In the genomic region with DNA sequence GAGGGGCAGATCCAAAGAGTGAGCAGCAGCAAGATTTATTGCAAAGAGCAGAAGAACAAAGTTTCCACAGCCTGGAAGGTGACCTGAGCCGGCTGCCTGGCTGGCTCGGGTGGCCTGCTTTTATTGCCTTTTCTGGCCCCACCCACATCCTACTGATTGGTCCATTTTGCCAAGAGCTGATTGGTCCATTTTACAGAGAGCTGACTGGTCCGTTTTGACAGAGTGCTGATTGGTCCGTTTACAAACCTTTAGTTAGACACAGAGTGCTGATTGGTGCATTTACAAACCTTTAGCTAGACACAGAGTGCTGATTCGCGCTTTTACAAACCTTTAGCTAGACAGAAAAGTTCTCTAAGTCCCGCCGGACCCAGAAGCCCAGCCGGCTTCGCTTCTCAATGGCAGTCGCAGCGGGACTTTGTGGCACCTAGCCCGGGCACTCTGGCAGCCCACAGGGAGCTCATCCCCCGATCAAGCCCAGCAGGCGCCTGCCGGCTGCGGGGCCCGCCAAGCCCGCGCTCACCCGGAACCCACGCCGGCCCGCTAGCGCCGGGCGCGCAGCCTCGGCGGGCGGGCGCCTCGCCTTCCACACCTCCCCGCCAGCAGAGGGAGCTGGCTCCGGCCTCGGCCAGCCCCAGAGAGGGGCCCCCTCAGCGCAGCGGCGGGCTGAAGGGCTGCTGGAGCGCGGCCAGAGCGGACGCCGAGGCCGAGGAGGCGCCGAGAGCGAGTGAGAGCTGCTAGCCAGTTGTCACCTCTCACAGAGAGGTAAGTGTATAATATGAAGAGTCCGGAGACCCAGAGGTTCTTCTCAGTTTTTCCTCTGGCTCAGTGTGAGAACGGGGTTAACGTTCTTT, we compare ENCODE assay signal across 9 cellular contexts.
A peak's percentile ranks its signal among the peaks of the same experiment; 100 is the strongest.
DNase-seq lines count a peak whose midpoint lies in the region; ATAC-seq lines count a peak whose summit lies in the region.
"Had no signal": no experiment of that assay in that cellular context is flagged by ENCODE, and none has a peak within 500 bp of the region (broad histone marks: within the 10 kb centered on the region; RNA-seq: fewer than 3 reads in every experiment).

No MANE protein-coding gene starts in this region.

- no peaks in the 10 kb centered on the region for H3K4me1 ChIP-seq in adipocyte (ENCODE audit: control insufficient read depth, insufficient read depth, low read length)
- H3K4me1 ChIP-seq in subcutaneous abdominal adipose tissue (ENCODE audit: control insufficient read depth in 5 of 5, insufficient read depth in 5 of 5, low read length in 5 of 5) = no peaks in the 10 kb centered on the region
- H3K4me1 ChIP-seq in naive thymus-derived CD4-positive, alpha-beta T cell (ENCODE audit: control insufficient read depth in 2 of 2, insufficient read depth in 2 of 2, low read length in 2 of 2) = no peaks in the 10 kb centered on the region

- H3K36me3 Mint-ChIP-seq in naive thymus-derived CD4-positive, alpha-beta T cell = no peaks in the 10 kb centered on the region

- H3K27me3 Mint-ChIP-seq in naive thymus-derived CD4-positive, alpha-beta T cell = no peaks in the 10 kb centered on the region

- POLR2A ChIA-PET in naive thymus-derived CD4-positive, alpha-beta T cell (lab: Charles Lee) = no interaction called here

- H3K27me3 ChIP-seq in adipocyte (replicated peaks; ENCODE audit: control insufficient read depth, insufficient read depth, low read length) = no peaks in the 10 kb centered on the region
- H3K27me3 ChIP-seq in subcutaneous abdominal adipose tissue (ENCODE audit: control insufficient read depth in 5 of 5, insufficient read depth in 4 of 5, low read length in 5 of 5) = no peaks in the 10 kb centered on the region
- no peaks in the 10 kb centered on the region for H3K27me3 ChIP-seq in naive thymus-derived CD4-positive, alpha-beta T cell (ENCODE audit: control insufficient read depth in 2 of 2, insufficient read depth in 2 of 2, low read length in 2 of 2)

- H3K27ac Mint-ChIP-seq in naive thymus-derived CD4-positive, alpha-beta T cell = no peak overlapping the region

- peaks cover 2% of the 10 kb centered on the region for H3K9me3 ChIP-seq in adipocyte (ENCODE audit: control insufficient read depth, low read length)
- H3K9me3 ChIP-seq in iPS-18c (ENCODE audit: control insufficient read depth, insufficient read depth, low read length) = peaks cover 4% of the 10 kb centered on the region
- H3K9me3 ChIP-seq in subcutaneous abdominal adipose tissue (ENCODE audit: control insufficient read depth in 5 of 5, low read length in 5 of 5) = peaks cover 0 to 4% (median 3%) of the 10 kb centered on the region in 5 donors
- no peaks in the 10 kb centered on the region for H3K9me3 ChIP-seq in naive thymus-derived CD4-positive, alpha-beta T cell (ENCODE audit: control insufficient read depth in 2 of 3, low read length in 3 of 3)

- H3K9ac ChIP-seq in adipocyte (ENCODE audit: low read length) (peak overlapping the region; percentile 57), subcutaneous abdominal adipose tissue (ENCODE audit: low read length in 5 of 5) (peak overlapping the region in 1 of 5 donors; percentile 1)

- H3K27ac ChIP-seq in subcutaneous abdominal adipose tissue (ENCODE audit: low read depth, low read length) = no peak overlapping the region
- H3K27ac ChIP-seq in naive thymus-derived CD4-positive, alpha-beta T cell (ENCODE audit: low read depth, low read length) = no peak overlapping the region

- intact Hi-C loops in naive thymus-derived CD4-positive, alpha-beta T cell (cut with micrococcal nuclease) = no loop called here

- ATAC-seq in HG02798 (IDR thresholded peaks at IDR 0.05; ENCODE audit: poor library complexity, unreplicated experiment) = peak; percentile 57
- ATAC-seq in naive thymus-derived CD4-positive, alpha-beta T cell = no peak
- ATAC-seq in HG03108 (IDR thresholded peaks at IDR 0.05; ENCODE audit: unreplicated experiment) = no peak

- H3K4me3 ChIP-seq in adipocyte (ENCODE audit: low read length) = peak overlapping the region; percentile 69
- H3K4me3 ChIP-seq in iPS-18c (ENCODE audit: insufficient read depth, low read depth, low read length) = peak overlapping the region; percentile 46
- peak overlapping the region; percentile 35 to 67 (median 45) for H3K4me3 ChIP-seq in subcutaneous abdominal adipose tissue (ENCODE audit: low read depth in 1 of 5, low read length in 5 of 5)
- H3K4me3 ChIP-seq in naive thymus-derived CD4-positive, alpha-beta T cell (ENCODE audit: low read length) = no peak overlapping the region

- H3K36me3 ChIP-seq in adipocyte (ENCODE audit: control insufficient read depth, insufficient read depth, low read length, severe bottlenecking) (no peaks in the 10 kb centered on the region), subcutaneous abdominal adipose tissue (ENCODE audit: control insufficient read depth in 5 of 5, insufficient read depth in 5 of 5, low read length in 5 of 5) (no peaks in the 10 kb centered on the region)
- no peaks in the 10 kb centered on the region for H3K36me3 ChIP-seq in naive thymus-derived CD4-positive, alpha-beta T cell (ENCODE audit: control insufficient read depth in 2 of 3, insufficient read depth in 3 of 3, low read length in 3 of 3)

- peak overlapping the region in 1 of 10 donors; percentile 35 for H3K4me3 Mint-ChIP-seq in naive thymus-derived CD4-positive, alpha-beta T cell

- CTCF ChIA-PET in naive thymus-derived CD4-positive, alpha-beta T cell (lab: Charles Lee) = no interaction called here

- DNase-seq in adipocyte (ENCODE audit: low read depth) (no peak), dedifferentiated amniotic fluid mesenchymal stem cell (ENCODE audit: extremely low spot score) (no peak)
- DNase-seq in naive thymus-derived CD4-positive, alpha-beta T cell = no peak
- DNase-seq in activated naive CD4-positive, alpha-beta T cell (lab: John Stamatoyannopoulos, UW) = no peak
- DNase-seq: GOT3 had no signal

- H3K4me1 Mint-ChIP-seq in naive thymus-derived CD4-positive, alpha-beta T cell = no peaks in the 10 kb centered on the region

- peaks cover 3 to 32% (median 11%) of the 10 kb centered on the region in 11 donors for H3K9me3 Mint-ChIP-seq in naive thymus-derived CD4-positive, alpha-beta T cell
